22 cellular contexts compared by ENCODE assay signal in genomic region chr9:5563886-5564285, GRCh38. TPM values are rescaled to one million over a fixed set of nuclear protein-coding genes. Genes with fewer than 3 reads are reported as not detected.
DNase-seq lines count a peak whose midpoint lies in the region; ATAC-seq and TF ChIP-seq lines count a peak whose summit lies in the region.
"Had no signal": no experiment of that assay in that cellular context is flagged by ENCODE, and none has a peak within 500 bp of the region (broad histone marks: within the 10 kb centered on the region; RNA-seq: fewer than 3 reads in every experiment).

No MANE protein-coding gene starts in this region.

- CTCF ChIA-PET in activated CD4-positive, alpha-beta T cell treated with anti-CD3 and anti-CD28 coated beads for 36 hours (lab: Charles Lee), result interaction anchor here (0.7 to 0.9 kb wide), 2 partner anchors 37 to 378 kb away, joined by 3 to 4 read pairs; no protein-coding TSS in a partner anchor
- CTCF ChIA-PET in activated CD4-positive, alpha-beta T cell treated with anti-CD3 and anti-CD28 coated beads, Interleukin-2, amount 10 ng/mL, durations not matched to agents 7 days and 5 days (lab: Charles Lee), result interaction anchor here (3.0 kb wide), 1 partner anchor 14 kb away, joined by 7 read pairs; no protein-coding TSS in a partner anchor

- H3K27me3 Mint-ChIP-seq in activated CD4-positive, alpha-beta T cell treated with anti-CD3 and anti-CD28 coated beads for 36 hours, result no peaks in the 10 kb centered on the region
- no peaks in the 10 kb centered on the region for H3K27me3 Mint-ChIP-seq in activated CD4-positive, alpha-beta T cell treated with anti-CD3 and anti-CD28 coated beads, Interleukin-2, amount 10 ng/mL, durations not matched to agents 7 days and 5 days
- H3K27me3 Mint-ChIP-seq: B cell; natural killer cell treated with Interleukin-12 subunit alpha and Interleukin-12 subunit beta and Interleukin-15 and Interleukin-18, amount 100 ng/mL, for 72 hours had no signal

- DNase-seq in activated CD4-positive, alpha-beta T cell treated with anti-CD3 and anti-CD28 coated beads for 36 hours, result no peak
- no peak for DNase-seq in activated CD4-positive, alpha-beta T cell treated with anti-CD3 and anti-CD28 coated beads, Interleukin-2, amount 10 ng/mL, durations not matched to agents 7 days and 5 days
- DNase-seq in esophagus squamous epithelium (lab: John Stamatoyannopoulos, UW) (no peak), HuH-7.5 (ENCODE audit: low spot score) (no peak), cerebellar cortex (ENCODE audit: low spot score) (no peak), left lobe of liver (ENCODE audit: low spot score) (no peak)
- no peak for DNase-seq in stimulated activated effector memory CD8-positive, alpha-beta T cell treated with anti-CD3 and anti-CD28 coated beads, Interleukin-12 subunit alpha, Interleukin-12 subunit beta, amount 100 ng/mL, for 72 hours (ENCODE audit: low spot score in 2 of 2)
- DNase-seq: 8988T; adrenal gland; central memory CD4-positive, alpha-beta T cell; effector CD4-positive, alpha-beta T cell; GDM1; hippocampal formation; NCI-H2029; SHP77 treated with DMSO at 0.1 percent for 48 hours; T-helper 2 cell; thyroid gland had no signal

- H3K4me1 ChIP-seq in esophagus squamous epithelium, result peaks cover 14 to 75% (median 17%) of the 10 kb centered on the region in 3 donors
- H3K4me1 ChIP-seq: adrenal gland had no signal

- H3K36me3 ChIP-seq in esophagus squamous epithelium, result no peaks in the 10 kb centered on the region
- H3K36me3 ChIP-seq: adrenal gland, thyroid gland had no signal

- peaks cover 37% of the 10 kb centered on the region for H3K4me1 Mint-ChIP-seq in activated CD4-positive, alpha-beta T cell treated with anti-CD3 and anti-CD28 coated beads for 36 hours
- peaks cover 40% of the 10 kb centered on the region for H3K4me1 Mint-ChIP-seq in activated CD4-positive, alpha-beta T cell treated with anti-CD3 and anti-CD28 coated beads, Interleukin-2, amount 10 ng/mL, durations not matched to agents 7 days and 5 days
- H3K4me1 Mint-ChIP-seq in stimulated activated effector memory CD8-positive, alpha-beta T cell treated with anti-CD3 and anti-CD28 coated beads, Interleukin-12 subunit alpha, Interleukin-12 subunit beta, amount 100 ng/mL, for 72 hours, result peaks cover 27% of the 10 kb centered on the region

- intact Hi-C loops in activated CD4-positive, alpha-beta T cell treated with anti-CD3 and anti-CD28 coated beads for 36 hours (cut with DNase I, micrococcal nuclease), result no loop called here
- intact Hi-C loops in esophagus squamous epithelium (cut with DNase I), result no loop called here

- H3K9me3 Mint-ChIP-seq in activated CD4-positive, alpha-beta T cell treated with anti-CD3 and anti-CD28 coated beads for 36 hours (ENCODE audit: low read depth), result peaks cover 7% of the 10 kb centered on the region
- peaks cover 11% of the 10 kb centered on the region for H3K9me3 Mint-ChIP-seq in activated CD4-positive, alpha-beta T cell treated with anti-CD3 and anti-CD28 coated beads, Interleukin-2, amount 10 ng/mL, durations not matched to agents 7 days and 5 days
- H3K9me3 Mint-ChIP-seq in stimulated activated effector memory CD8-positive, alpha-beta T cell treated with anti-CD3 and anti-CD28 coated beads, Interleukin-12 subunit alpha, Interleukin-12 subunit beta, amount 100 ng/mL, for 72 hours, result peaks cover 5% of the 10 kb centered on the region

- no peaks in the 10 kb centered on the region for H3K36me3 Mint-ChIP-seq in activated CD4-positive, alpha-beta T cell treated with anti-CD3 and anti-CD28 coated beads for 36 hours (ENCODE audit: low read depth)
- H3K36me3 Mint-ChIP-seq in activated CD4-positive, alpha-beta T cell treated with anti-CD3 and anti-CD28 coated beads, Interleukin-2, amount 10 ng/mL, durations not matched to agents 7 days and 5 days (ENCODE audit: low read depth), result peaks cover 38% of the 10 kb centered on the region
- H3K36me3 Mint-ChIP-seq in stimulated activated effector memory CD8-positive, alpha-beta T cell treated with anti-CD3 and anti-CD28 coated beads, Interleukin-12 subunit alpha, Interleukin-12 subunit beta, amount 100 ng/mL, for 72 hours, result no peaks in the 10 kb centered on the region
- H3K36me3 Mint-ChIP-seq: natural killer cell treated with Interleukin-12 subunit alpha and Interleukin-12 subunit beta and Interleukin-15 and Interleukin-18, amount 100 ng/mL, for 72 hours had no signal

- TF ChIP-seq POLR2A in esophagus squamous epithelium (IDR thresholded peaks at IDR 0.05), result no peak

- H3K27me3 ChIP-seq in esophagus squamous epithelium, result no peaks in the 10 kb centered on the region
- H3K27me3 ChIP-seq: adrenal gland, thyroid gland had no signal

- no peak for TF ChIP-seq CTCF in esophagus squamous epithelium (IDR thresholded peaks at IDR 0.05)

- H3K9me3 ChIP-seq in esophagus squamous epithelium, result no peaks in the 10 kb centered on the region
- H3K9me3 ChIP-seq: adrenal gland, thyroid gland had no signal

- H3K27ac ChIP-seq in esophagus squamous epithelium, result peak overlapping the region; percentile 49 to 72 (median 68)
- H3K27ac ChIP-seq: adrenal gland, thyroid gland had no signal

- peak; percentile 51 for ATAC-seq in activated CD4-positive, alpha-beta T cell treated with anti-CD3 and anti-CD28 coated beads for 36 hours
- peak; percentile 18; the same call in 1 of the 3 replicates for ATAC-seq in SK-N-SH treated with all-trans-retinoic acid at 6 μM for 48 hours
- no peak for ATAC-seq in stimulated activated effector memory CD8-positive, alpha-beta T cell treated with anti-CD3 and anti-CD28 coated beads, Interleukin-12 subunit alpha, Interleukin-12 subunit beta, amount 100 ng/mL, for 72 hours
- no peak for ATAC-seq in left lobe of liver
- ATAC-seq: K562; natural killer cell treated with Interleukin-12 subunit alpha and Interleukin-12 subunit beta and Interleukin-15 and Interleukin-18, amount 100 ng/mL, for 72 hours had no signal

- no peak overlapping the region for H3K27ac Mint-ChIP-seq in activated CD4-positive, alpha-beta T cell treated with anti-CD3 and anti-CD28 coated beads for 36 hours
- no peak overlapping the region for H3K27ac Mint-ChIP-seq in activated CD4-positive, alpha-beta T cell treated with anti-CD3 and anti-CD28 coated beads, Interleukin-2, amount 10 ng/mL, durations not matched to agents 7 days and 5 days
- peak overlapping the region; percentile 18 for H3K27ac Mint-ChIP-seq in stimulated activated effector memory CD8-positive, alpha-beta T cell treated with anti-CD3 and anti-CD28 coated beads, Interleukin-12 subunit alpha, Interleukin-12 subunit beta, amount 100 ng/mL, for 72 hours
- H3K27ac Mint-ChIP-seq: activated T-helper 2 cell treated with anti-CD3 and anti-CD28 coated beads, Interferon-gamma antibody, Interleukin-2, Interleukin-4, amounts not matched to agents 10 μg/mL and 5 μg/mL and 100 μg/mL, durations not matched to agents 14 hours and 24 hours and 36 hours; B cell; natural killer cell treated with Interleukin-12 subunit alpha and Interleukin-12 subunit beta and Interleukin-15 and Interleukin-18, amount 100 ng/mL, for 72 hours had no signal

- H3K4me3 ChIP-seq in esophagus squamous epithelium, result no peak overlapping the region
- H3K4me3 ChIP-seq: adrenal gland, K562, thyroid gland had no signal

- no peak overlapping the region for H3K4me3 Mint-ChIP-seq in activated CD4-positive, alpha-beta T cell treated with anti-CD3 and anti-CD28 coated beads for 36 hours
- H3K4me3 Mint-ChIP-seq in activated CD4-positive, alpha-beta T cell treated with anti-CD3 and anti-CD28 coated beads, Interleukin-2, amount 10 ng/mL, durations not matched to agents 7 days and 5 days, result no peak overlapping the region
- no peak overlapping the region for H3K4me3 Mint-ChIP-seq in stimulated activated effector memory CD8-positive, alpha-beta T cell treated with anti-CD3 and anti-CD28 coated beads, Interleukin-12 subunit alpha, Interleukin-12 subunit beta, amount 100 ng/mL, for 72 hours
- H3K4me3 Mint-ChIP-seq: B cell; natural killer cell treated with Interleukin-12 subunit alpha and Interleukin-12 subunit beta and Interleukin-15 and Interleukin-18, amount 100 ng/mL, for 72 hours had no signal

- POLR2A ChIA-PET in activated CD4-positive, alpha-beta T cell treated with anti-CD3 and anti-CD28 coated beads for 36 hours (lab: Charles Lee), result no interaction called here
- POLR2A ChIA-PET in activated CD4-positive, alpha-beta T cell treated with anti-CD3 and anti-CD28 coated beads, Interleukin-2, amount 10 ng/mL, durations not matched to agents 7 days and 5 days (lab: Charles Lee), result no interaction called here

TF ChIP-seq in SK-N-SH treated with all-trans-retinoic acid at 6 μM for 48 hours, 23 proteins besides CTCF, POLR2A, EP300 and RAD21 (continues in another document):
- no peak for TF ChIP-seq OSR1 (CRISPR knock-in tag; IDR thresholded peaks at IDR 0.05)
- no peak for TF ChIP-seq ZFP3 (CRISPR knock-in tag; IDR thresholded peaks at IDR 0.05)
- no peak for TF ChIP-seq TCF4 (CRISPR knock-in tag; IDR thresholded peaks at IDR 0.05; ENCODE audit: borderline replicate concordance)
- no peak for TF ChIP-seq RARB (CRISPR knock-in tag; IDR thresholded peaks at IDR 0.05)
- TF ChIP-seq GLIS3 (CRISPR knock-in tag; IDR thresholded peaks at IDR 0.05), result no peak
- TF ChIP-seq CSDC2 (CRISPR knock-in tag; IDR thresholded peaks at IDR 0.05), result no peak
- no peak for TF ChIP-seq TOX (CRISPR knock-in tag; IDR thresholded peaks at IDR 0.05; ENCODE audit: borderline replicate concordance)
- TF ChIP-seq ZFP30 (CRISPR knock-in tag; IDR thresholded peaks at IDR 0.05), result no peak
- no peak for TF ChIP-seq ESRRG (CRISPR knock-in tag; IDR thresholded peaks at IDR 0.05)
- TF ChIP-seq ZC3H10 (CRISPR knock-in tag; IDR thresholded peaks at IDR 0.05), result no peak
- TF ChIP-seq, protein P1, sequence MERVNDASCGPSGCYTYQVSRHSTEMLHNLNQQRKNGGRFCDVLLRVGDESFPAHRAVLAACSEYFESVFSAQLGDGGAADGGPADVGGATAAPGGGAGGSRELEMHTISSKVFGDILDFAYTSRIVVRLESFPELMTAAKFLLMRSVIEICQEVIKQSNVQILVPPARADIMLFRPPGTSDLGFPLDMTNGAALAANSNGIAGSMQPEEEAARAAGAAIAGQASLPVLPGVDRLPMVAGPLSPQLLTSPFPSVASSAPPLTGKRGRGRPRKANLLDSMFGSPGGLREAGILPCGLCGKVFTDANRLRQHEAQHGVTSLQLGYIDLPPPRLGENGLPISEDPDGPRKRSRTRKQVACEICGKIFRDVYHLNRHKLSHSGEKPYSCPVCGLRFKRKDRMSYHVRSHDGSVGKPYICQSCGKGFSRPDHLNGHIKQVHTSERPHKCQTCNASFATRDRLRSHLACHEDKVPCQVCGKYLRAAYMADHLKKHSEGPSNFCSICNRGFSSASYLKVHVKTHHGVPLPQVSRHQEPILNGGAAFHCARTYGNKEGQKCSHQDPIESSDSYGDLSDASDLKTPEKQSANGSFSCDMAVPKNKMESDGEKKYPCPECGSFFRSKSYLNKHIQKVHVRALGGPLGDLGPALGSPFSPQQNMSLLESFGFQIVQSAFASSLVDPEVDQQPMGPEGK (CRISPR knock-in tag; IDR thresholded peaks at IDR 0.05; ENCODE audit: borderline replicate concordance), result no peak

RNA-seq across cellular contexts. Expression of gene PDCD1LG2, which starts 53.6 kb away (rescaled TPM):
- total RNA-seq in activated CD4-positive, alpha-beta T cell treated with anti-CD3 and anti-CD28 coated beads for 36 hours, result under 1 TPM; 0.43 to 0.81 TPM
- total RNA-seq in activated CD4-positive, alpha-beta T cell treated with anti-CD3 and anti-CD28 coated beads, Interleukin-2, amount 10 ng/mL, durations not matched to agents 7 days and 5 days, result 1 to 10 TPM; 2.2 TPM
- total RNA-seq in esophagus squamous epithelium, result 1 to 10 TPM in 1 of 4 donors, under 1 TPM in 3; 0.23 to 3.6 (median 0.31) TPM
- total RNA-seq in left lobe of liver, result 0.73 TPM
- total RNA-seq: K562 had no signal

Comparison
In these comparisons a context has a peak if more than half of its experiments do, and no peak if none do; other contexts are left out.
1. ATAC-seq: peak in activated CD4-positive, alpha-beta T cell treated with anti-CD3 and anti-CD28 coated beads for 36 hours (single experiment) and SK-N-SH treated with all-trans-retinoic acid at 6 μM for 48 hours (single experiment); none in stimulated activated effector memory CD8-positive, alpha-beta T cell treated with anti-CD3 and anti-CD28 coated beads, Interleukin-12 subunit alpha, Interleukin-12 subunit beta, amount 100 ng/mL, for 72 hours (single experiment) and left lobe of liver (single experiment).